Comparison of ENCODE assay signal across 12 cellular contexts in the genomic region with DNA sequence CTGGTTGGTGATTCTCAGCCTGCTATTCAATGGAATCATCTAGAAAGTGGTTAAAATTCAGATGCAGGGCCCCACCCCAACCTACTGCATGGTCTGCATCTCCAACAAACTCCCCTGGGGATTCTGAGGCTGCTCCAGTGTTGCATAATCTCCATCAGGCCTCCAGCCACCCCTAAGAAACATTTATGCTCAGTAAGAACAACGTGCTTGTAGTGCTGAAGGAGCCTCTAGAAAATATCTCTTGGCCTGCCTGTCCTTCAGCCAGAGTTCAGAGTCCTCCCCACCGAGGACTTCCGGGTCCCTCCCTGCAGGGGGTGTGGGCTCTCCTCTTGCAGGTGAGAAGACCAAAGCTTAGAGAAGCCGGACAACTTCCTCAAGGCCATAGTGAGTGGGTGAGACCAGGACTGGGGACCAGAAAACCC.
DNase-seq lines count a peak whose midpoint lies in the region; ATAC-seq, FAIRE-seq and TF ChIP-seq lines count a peak whose summit lies in the region.
"Had no signal": no experiment of that assay in that cellular context is flagged by ENCODE, and none has a peak within 500 bp of the region (broad histone marks: within the 10 kb centered on the region; RNA-seq: fewer than 3 reads in every experiment).

No MANE protein-coding gene starts in this region.

- H3K9me3 ChIP-seq in astrocyte (ENCODE audit: insufficient read depth, low read depth, low read length) (no peaks in the 10 kb centered on the region), thoracic aorta (no peaks in the 10 kb centered on the region)
- H3K9me3 ChIP-seq: prostate gland had no signal

- no peaks in the 10 kb centered on the region for H3K36me3 ChIP-seq in astrocyte (ENCODE audit: insufficient read depth, low read length)
- H3K36me3 ChIP-seq in thoracic aorta = no peaks in the 10 kb centered on the region
- H3K36me3 ChIP-seq: prostate gland had no signal

- peak overlapping the region; percentile 72 for H2AFZ ChIP-seq in astrocyte (ENCODE audit: low read depth, low read length)

- no peaks in the 10 kb centered on the region for H3K9me3 Mint-ChIP-seq in astrocyte (ENCODE audit: unreplicated experiment)

- H3K4me3 Mint-ChIP-seq in astrocyte (ENCODE audit: unreplicated experiment) = no peak overlapping the region

- peaks cover 15% of the 10 kb centered on the region for H3K27me3 Mint-ChIP-seq in astrocyte (ENCODE audit: low read depth, unreplicated experiment)

- no peak for TF ChIP-seq CTCF in astrocyte (IDR thresholded peaks at IDR 0.05; ENCODE audit: insufficient read depth, low read depth, low read length)
- no peak for TF ChIP-seq CTCF in thoracic aorta (IDR thresholded peaks at IDR 0.05)

- H3K27me3 ChIP-seq in astrocyte (ENCODE audit: insufficient read depth, low read length) (peaks cover 2% of the 10 kb centered on the region), thoracic aorta (replicated peaks; ENCODE audit: insufficient read depth) (no peaks in the 10 kb centered on the region)

- peak overlapping the region; percentile 78 for H3K27ac ChIP-seq in astrocyte (ENCODE audit: low read depth, low read length)
- H3K27ac ChIP-seq in thoracic aorta = peak overlapping the region; percentile 55 to 66
- H3K27ac ChIP-seq: prostate gland had no signal

- peak overlapping the region; percentile 89 for H3K27ac Mint-ChIP-seq in astrocyte (ENCODE audit: unreplicated experiment)

- peaks cover 8% of the 10 kb centered on the region for H4K20me1 ChIP-seq in astrocyte (ENCODE audit: insufficient read depth, low read length)

- no peak for FAIRE-seq in astrocyte (lab: Jason Lieb, UNC)
- FAIRE-seq: A204.1 had no signal

- peaks cover 3% of the 10 kb centered on the region for H3K79me2 ChIP-seq in astrocyte (ENCODE audit: insufficient read depth, low read length)

- peak overlapping the region; percentile 76 for H3K4me2 ChIP-seq in astrocyte (ENCODE audit: low read length)

- H3K36me3 Mint-ChIP-seq in astrocyte (ENCODE audit: low read depth, unreplicated experiment) = no peaks in the 10 kb centered on the region

- ATAC-seq in thoracic aorta (ENCODE audit: insufficient number of reproducible peaks, low FRiP score, low read depth) = no peak

- H3K4me1 Mint-ChIP-seq in astrocyte (ENCODE audit: low read depth, unreplicated experiment) = peaks cover 28% of the 10 kb centered on the region

- H3K4me1 ChIP-seq in astrocyte (ENCODE audit: insufficient read depth, low read length) = peaks cover 35% of the 10 kb centered on the region
- H3K4me1 ChIP-seq in thoracic aorta (ENCODE audit: control insufficient read depth in 1 of 2, low read depth in 2 of 2) = peaks cover 24 to 43% of the 10 kb centered on the region in 2 donors
- H3K4me1 ChIP-seq: prostate gland had no signal

- H3K4me3 ChIP-seq in astrocyte (ENCODE audit: insufficient read depth, low read depth, low read length) (no peak overlapping the region), thoracic aorta (no peak overlapping the region)
- H3K4me3 ChIP-seq: prostate gland had no signal

- peak overlapping the region; percentile 72 for H3K9ac ChIP-seq in astrocyte (ENCODE audit: low read length)

- DNase-seq in NCI-H82 (lab: John Stamatoyannopoulos, UW) (peak; percentile 51), NCI-H82 treated with DMSO at 0.1 percent for 48 hours (lab: John Stamatoyannopoulos, UW; ENCODE audit: unreplicated experiment) (no peak), astrocyte (ENCODE audit: low read depth) (no peak), hepatic stellate cell (ENCODE audit: low spot score) (peak; percentile 72), thoracic aorta (ENCODE audit: low spot score) (no peak), NOMO-1 treated with DMSO at 0.1 percent for 48 hours (lab: John Stamatoyannopoulos, UW; ENCODE audit: unreplicated experiment) (no peak), SHP77 (lab: John Stamatoyannopoulos, UW) (no peak), medulla oblongata (ENCODE audit: extremely low spot score) (no peak)
- DNase-seq: activated T-cell treated with anti-CD3 and anti-CD28 coated beads, Interleukin-2, amount 50 U/mL, for 48 hours; islet precursor cell had no signal

Comparison
In these comparisons a context has a peak if more than half of its experiments do, and no peak if none do; other contexts are left out.
1. DNase-seq: peak in NCI-H82 (single experiment) and hepatic stellate cell (single experiment); none in NCI-H82 treated with DMSO at 0.1 percent for 48 hours (single experiment), astrocyte (single experiment), thoracic aorta (single experiment), NOMO-1 treated with DMSO at 0.1 percent for 48 hours (single experiment), SHP77 (0 of 2) and medulla oblongata (single experiment).